Comparison of ENCODE assay signal across 8 cellular contexts in the genomic region with DNA sequence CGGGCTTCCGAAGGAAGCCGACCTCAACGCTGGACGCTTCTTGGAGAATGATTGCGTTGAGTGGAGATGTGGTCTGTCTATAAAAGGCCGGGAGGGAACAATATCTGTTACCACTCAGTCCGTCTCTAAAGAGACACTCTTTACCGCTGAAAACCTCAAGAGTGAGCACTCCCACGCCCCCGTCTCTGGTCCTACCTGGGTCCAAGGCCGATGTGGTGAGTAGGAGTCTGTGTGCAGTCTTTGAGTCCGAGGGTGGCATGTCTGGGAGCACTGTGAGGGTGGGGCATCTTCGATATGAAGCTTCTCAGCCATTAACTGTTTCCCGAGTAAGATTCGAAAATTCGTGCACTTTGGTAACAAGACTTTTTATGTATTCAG. TPM values are rescaled to one million over a fixed set of nuclear protein-coding genes. Genes with fewer than 3 reads are reported as not detected.
DNase-seq lines count a peak whose midpoint lies in the region; ATAC-seq and TF ChIP-seq lines count a peak whose summit lies in the region.

No MANE protein-coding gene starts in this region.

- H3K9me3 Mint-ChIP-seq in activated CD8-positive, alpha-beta T cell treated with anti-CD3 and anti-CD28 coated beads, Interleukin-2, amount 10 ng/mL, durations not matched to agents 7 days and 5 days (ENCODE audit: insufficient read depth), result peaks cover 33% of the 10 kb centered on the region
- peaks cover 19% of the 10 kb centered on the region for H3K9me3 Mint-ChIP-seq in neural crest cell

- CTCF ChIA-PET in activated CD8-positive, alpha-beta T cell treated with anti-CD3 and anti-CD28 coated beads, Interleukin-2, amount 10 ng/mL, durations not matched to agents 7 days and 5 days (lab: Charles Lee), result interaction anchor here (0.7 to 1.8 kb wide), 6 partner anchors 9 to 139 kb away, joined by 3 to 4 read pairs (median 4); partner anchors contain the start of gene ZFP69B

- H3K4me1 Mint-ChIP-seq in activated CD8-positive, alpha-beta T cell treated with anti-CD3 and anti-CD28 coated beads, Interleukin-2, amount 10 ng/mL, durations not matched to agents 7 days and 5 days (ENCODE audit: low read depth), result peaks cover 20% of the 10 kb centered on the region
- peaks cover 27% of the 10 kb centered on the region for H3K4me1 Mint-ChIP-seq in neural crest cell

- H3K27ac ChIP-seq in ACC112 (ENCODE audit: low read depth, low read length), result no peak overlapping the region

- H3K36me3 ChIP-seq in ACC112 (ENCODE audit: insufficient read depth, low read length), result peaks cover 15% of the 10 kb centered on the region

- no peaks in the 10 kb centered on the region for H3K79me2 ChIP-seq in ACC112 (ENCODE audit: control insufficient read depth, insufficient read depth, low read length, unreplicated experiment)

- peak overlapping the region; percentile 99 for H2AFZ ChIP-seq in ACC112 (ENCODE audit: low read length, unreplicated experiment)

- DNase-seq in LHCN-M2 (ENCODE audit: low read depth) (peak; percentile 13), fibroblast of mammary gland (ENCODE audit: low read depth) (peak; percentile 28), neural crest cell (ENCODE audit: low read depth, low spot score) (no peak)
- DNase-seq in activated CD8-positive, alpha-beta T cell treated with anti-CD3 and anti-CD28 coated beads, Interleukin-2, amount 10 ng/mL, durations not matched to agents 7 days and 5 days, result peak; percentile 29

- peak overlapping the region; percentile 72 for H3K4me3 Mint-ChIP-seq in activated CD8-positive, alpha-beta T cell treated with anti-CD3 and anti-CD28 coated beads, Interleukin-2, amount 10 ng/mL, durations not matched to agents 7 days and 5 days
- peak overlapping the region; percentile 92 for H3K4me3 Mint-ChIP-seq in neural crest cell

- peaks cover 5% of the 10 kb centered on the region for H3K4me1 ChIP-seq in ACC112 (ENCODE audit: control insufficient read depth, insufficient read depth, low read length, unreplicated experiment)

- POLR2A ChIA-PET in activated CD8-positive, alpha-beta T cell treated with anti-CD3 and anti-CD28 coated beads, Interleukin-2, amount 10 ng/mL, durations not matched to agents 7 days and 5 days (lab: Charles Lee), result interaction anchor here (2.3 kb wide), 1 partner anchor 31 kb away, joined by 15 read pairs; the partner anchor contains the start of gene EXO5

- H3K4me3 ChIP-seq in ACC112 (ENCODE audit: low read depth, low read length) (peak overlapping the region; percentile 94), fibroblast of mammary gland (ENCODE audit: control insufficient read depth, low read depth, low read length) (peak overlapping the region; percentile 73)

- ATAC-seq in GM19023 (IDR thresholded peaks at IDR 0.05; ENCODE audit: unreplicated experiment) (peak; percentile 32), HG03159 (IDR thresholded peaks at IDR 0.05; ENCODE audit: unreplicated experiment) (no peak), HG02763 (IDR thresholded peaks at IDR 0.05; ENCODE audit: unreplicated experiment) (no peak)
- ATAC-seq in activated CD8-positive, alpha-beta T cell treated with anti-CD3 and anti-CD28 coated beads, Interleukin-2, amount 10 ng/mL, durations not matched to agents 7 days and 5 days, result peak; percentile 49

- TF ChIP-seq CTCF in fibroblast of mammary gland (conservative IDR thresholded peaks at IDR 0.05; ENCODE audit: control insufficient read depth, insufficient read depth, low read depth, low read length), result no peak
- TF ChIP-seq CTCF in neural crest cell (conservative IDR thresholded peaks at IDR 0.05), result no peak

- H3K27me3 Mint-ChIP-seq in activated CD8-positive, alpha-beta T cell treated with anti-CD3 and anti-CD28 coated beads, Interleukin-2, amount 10 ng/mL, durations not matched to agents 7 days and 5 days (ENCODE audit: low read depth), result no peaks in the 10 kb centered on the region
- H3K27me3 Mint-ChIP-seq in neural crest cell (ENCODE audit: low read depth), result no peaks in the 10 kb centered on the region

- H3K27me3 ChIP-seq in ACC112 (ENCODE audit: insufficient read depth, low read length), result no peaks in the 10 kb centered on the region

- peak overlapping the region; percentile 81 for H3K27ac Mint-ChIP-seq in activated CD8-positive, alpha-beta T cell treated with anti-CD3 and anti-CD28 coated beads, Interleukin-2, amount 10 ng/mL, durations not matched to agents 7 days and 5 days
- H3K27ac Mint-ChIP-seq in neural crest cell (ENCODE audit: unreplicated experiment), result peak overlapping the region; percentile 47

- H3K36me3 Mint-ChIP-seq in activated CD8-positive, alpha-beta T cell treated with anti-CD3 and anti-CD28 coated beads, Interleukin-2, amount 10 ng/mL, durations not matched to agents 7 days and 5 days (ENCODE audit: low read depth), result peaks cover 48% of the 10 kb centered on the region
- H3K36me3 Mint-ChIP-seq in neural crest cell (ENCODE audit: low read depth), result peaks cover 41% of the 10 kb centered on the region

RNA-seq across cellular contexts. Expression of gene ZFP69, which starts 0.6 kb away (rescaled TPM):
- 1.2 and 2.2 TPM in 2 replicates for total RNA-seq in LHCN-M2 (2014; rRNA removed)
- 0.79 TPM for polyA plus RNA-seq in LHCN-M2 (2012)
- total RNA-seq in activated CD8-positive, alpha-beta T cell treated with anti-CD3 and anti-CD28 coated beads, Interleukin-2, amount 10 ng/mL, durations not matched to agents 7 days and 5 days, result 1 to 10 TPM; 2.2 to 2.7 TPM
- total RNA-seq in neural crest cell, result 6.9 and 8.0 TPM in 2 replicates

RNA-seq across cellular contexts. Expression of gene ZFP69B, which starts 27.4 kb away (rescaled TPM):
- total RNA-seq in LHCN-M2 (2014; rRNA removed), result 4.9 and 6.8 TPM in 2 replicates
- polyA plus RNA-seq in LHCN-M2 (2012), result 1.6 TPM
- 1 to 10 TPM; 3.6 to 3.8 TPM for total RNA-seq in activated CD8-positive, alpha-beta T cell treated with anti-CD3 and anti-CD28 coated beads, Interleukin-2, amount 10 ng/mL, durations not matched to agents 7 days and 5 days
- total RNA-seq in neural crest cell, result 14.3 and 15.7 TPM in 2 replicates

RNA-seq across cellular contexts. Expression of gene EXO5, which starts 30.9 kb away (rescaled TPM):
- 16.5 and 18.4 TPM in 2 replicates for total RNA-seq in LHCN-M2 (2014; rRNA removed)
- 10.1 TPM for polyA plus RNA-seq in LHCN-M2 (2012)
- 10 to 100 TPM; 21.0 to 24.2 TPM for total RNA-seq in activated CD8-positive, alpha-beta T cell treated with anti-CD3 and anti-CD28 coated beads, Interleukin-2, amount 10 ng/mL, durations not matched to agents 7 days and 5 days
- total RNA-seq in neural crest cell, result 15.5 and 19.7 TPM in 2 replicates

RNA-seq across cellular contexts. Expression of gene ZNF684, which starts 53.8 kb away (rescaled TPM):
- total RNA-seq in LHCN-M2 (2014; rRNA removed) (4.8 and 7.5 TPM in 2 replicates), neural crest cell (6.4 and 7.9 TPM in 2 replicates)
- 2.5 TPM for polyA plus RNA-seq in LHCN-M2 (2012)
- total RNA-seq in activated CD8-positive, alpha-beta T cell treated with anti-CD3 and anti-CD28 coated beads, Interleukin-2, amount 10 ng/mL, durations not matched to agents 7 days and 5 days, result 1 to 10 TPM; 6.1 to 7.9 TPM

Comparison
In these comparisons a context has a peak if more than half of its experiments do, and no peak if none do; other contexts are left out.
1. ATAC-seq: peak in GM19023 (single experiment) and activated CD8-positive, alpha-beta T cell treated with anti-CD3 and anti-CD28 coated beads, Interleukin-2, amount 10 ng/mL, durations not matched to agents 7 days and 5 days (single experiment); none in HG03159 (single experiment) and HG02763 (single experiment).